ENCODE assay signal across 33 cellular contexts in the genomic region with DNA sequence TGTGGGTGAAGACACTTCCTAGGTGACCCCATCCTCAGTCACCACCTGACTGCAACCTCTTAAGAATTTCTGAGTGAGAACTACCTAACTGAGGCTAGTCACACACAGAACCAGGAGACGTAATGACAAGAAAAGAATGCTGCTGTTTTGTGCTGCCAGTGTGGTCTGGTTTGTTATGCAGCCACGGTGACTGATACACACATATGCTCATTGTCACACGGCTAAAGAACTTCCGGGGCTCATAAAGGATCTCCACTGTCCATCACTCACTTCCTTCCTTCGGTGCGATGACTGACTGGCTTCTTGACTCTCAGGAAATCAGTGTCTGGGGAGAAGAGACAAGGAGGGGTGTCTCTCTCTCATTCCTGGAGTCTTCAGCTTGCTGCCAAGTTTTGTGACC.
"Had no signal": no experiment of that assay in that cellular context is flagged by ENCODE, and none has a peak within 500 bp of the region (broad histone marks: within the 10 kb centered on the region; RNA-seq: fewer than 3 reads in every experiment).

No MANE protein-coding gene starts in this region.

- H3K4me1 ChIP-seq: parathyroid adenoma, suprapubic skin, testis, transverse colon, upper lobe of right lung, uterus had no signal

- H3K27me3 Mint-ChIP-seq: progenitor cell of endocrine pancreas had no signal

- H2AFZ ChIP-seq: parathyroid adenoma had no signal

- ATAC-seq: naive thymus-derived CD8-positive, alpha-beta T cell; psoas muscle; right cardiac atrium; sciatic nerve; stimulated activated memory B cell treated with anti-CD40 and anti-IgM and Interleukin-4, amounts not matched to agents 10 μg/mL and 1 μg/mL and 100 μg/mL, for 72 hours; stimulated activated naive CD8-positive, alpha-beta T cell treated with anti-CD3 and anti-CD28 coated beads, Interleukin-15, amount 100 ng/mL, for 72 hours; stimulated activated naive CD8-positive, alpha-beta T cell treated with anti-CD3 and anti-CD28 coated beads, Interleukin-15, Interleukin-2, amounts not matched to agents 100 U/mL and 50 U/mL, for 24 hours; upper lobe of right lung had no signal

- DNase-seq: naive thymus-derived CD8-positive, alpha-beta T cell; nephron progenitor cell; nucleus accumbens; ovary; posterior cingulate gyrus; psoas muscle; right cardiac atrium; spleen; stimulated activated CD4-positive, alpha-beta T cell treated with anti-CD3 and anti-CD28 coated beads, Interleukin-12 subunit alpha, Interleukin-12 subunit beta, amount 100 ng/mL, for 4 hours; stimulated activated CD4-positive, alpha-beta T cell treated with anti-CD3 and anti-CD28 coated beads, Interleukin-1b, Interleukin-23, amount 100 ng/mL, for 48 hours; stimulated activated CD4-positive, alpha-beta T cell treated with anti-CD3 and anti-CD28 coated beads, Interleukin-4, amount 100 ng/mL, for 1 hour; stimulated activated CD4-positive, alpha-beta T cell treated with anti-CD3 and anti-CD28 coated beads, Interleukin-4, amount 100 ng/mL, for 4 hours; stimulated activated CD8-positive, alpha-beta memory T cell treated with anti-CD3 and anti-CD28 coated beads, Interleukin-4, amount 100 ng/mL, for 48 hours; stimulated activated naive CD4-positive, alpha-beta T cell; stimulated activated naive CD8-positive, alpha-beta T cell treated with anti-CD3 and anti-CD28 coated beads, Interleukin-15, amount 100 ng/mL, for 72 hours; stimulated activated naive CD8-positive, alpha-beta T cell treated with anti-CD3 and anti-CD28 coated beads, Interleukin-15, Interleukin-2, amounts not matched to agents 100 U/mL and 50 U/mL, for 24 hours; substantia nigra; testis; tibial artery; transverse colon; upper lobe of right lung; uterus had no signal

- H3K36me3 ChIP-seq: neutrophil, ovary, spleen, suprapubic skin, tibial artery, transverse colon, upper lobe of right lung, uterus had no signal

- H3K4me2 ChIP-seq: smooth muscle cell had no signal

- H3K4me3 ChIP-seq: ovary, psoas muscle, skin epidermis, smooth muscle cell, spleen, suprapubic skin, testis, tibial artery, transverse colon, upper lobe of right lung, uterus had no signal

- H3K4me3 Mint-ChIP-seq: naive thymus-derived CD8-positive, alpha-beta T cell; natural killer cell treated with Interleukin-12 subunit alpha and Interleukin-12 subunit beta and Interleukin-15 and Interleukin-18, amount 100 ng/mL, for 72 hours; nephron progenitor cell; neural crest cell; stimulated activated memory B cell treated with anti-CD40 and anti-IgM and Interleukin-4, amounts not matched to agents 10 μg/mL and 1 μg/mL and 100 μg/mL, for 72 hours; stimulated activated naive CD8-positive, alpha-beta T cell treated with anti-CD3 and anti-CD28 coated beads, Interleukin-15, amount 100 ng/mL, for 72 hours; type B pancreatic cell had no signal

- H3K36me3 Mint-ChIP-seq: naive thymus-derived CD8-positive, alpha-beta T cell; stimulated activated memory B cell treated with anti-CD40 and anti-IgM and Interleukin-4, amounts not matched to agents 10 μg/mL and 1 μg/mL and 100 μg/mL, for 72 hours had no signal

- H3K4me1 Mint-ChIP-seq: naive thymus-derived CD8-positive, alpha-beta T cell; nephron progenitor cell; neural crest cell; stimulated activated memory B cell treated with anti-CD40 and anti-IgM and Interleukin-4, amounts not matched to agents 10 μg/mL and 1 μg/mL and 100 μg/mL, for 72 hours; stimulated activated naive CD8-positive, alpha-beta T cell treated with anti-CD3 and anti-CD28 coated beads, Interleukin-15, amount 100 ng/mL, for 72 hours had no signal

- H3K27ac ChIP-seq: neutrophil, ovary, parathyroid adenoma, psoas muscle, spleen, suprapubic skin, testis, tibial artery, transverse colon, upper lobe of right lung, uterus had no signal

- H3K9ac ChIP-seq: parathyroid adenoma had no signal

- H3K27ac Mint-ChIP-seq: naive thymus-derived CD8-positive, alpha-beta T cell; natural killer cell treated with Interleukin-12 subunit alpha and Interleukin-12 subunit beta and Interleukin-15 and Interleukin-18, amount 100 ng/mL, for 72 hours; nephron progenitor cell; progenitor cell of endocrine pancreas; stimulated activated memory B cell treated with anti-CD40 and anti-IgM and Interleukin-4, amounts not matched to agents 10 μg/mL and 1 μg/mL and 100 μg/mL, for 72 hours; stimulated activated naive CD8-positive, alpha-beta T cell treated with anti-CD3 and anti-CD28 coated beads, Interleukin-15, amount 100 ng/mL, for 72 hours; type B pancreatic cell had no signal

- H3K27me3 ChIP-seq: neutrophil, ovary, spleen, suprapubic skin, testis, tibial artery, transverse colon, upper lobe of right lung, uterus had no signal

- H3K9me3 Mint-ChIP-seq: stimulated activated naive CD8-positive, alpha-beta T cell treated with anti-CD3 and anti-CD28 coated beads, Interleukin-15, amount 100 ng/mL, for 72 hours; type B pancreatic cell had no signal

- H3K9me3 ChIP-seq: neutrophil, ovary, psoas muscle, testis, tibial artery, transverse colon, upper lobe of right lung, uterus had no signal
